Comparison of ENCODE assay signal across 22 cellular contexts in the genomic region with DNA sequence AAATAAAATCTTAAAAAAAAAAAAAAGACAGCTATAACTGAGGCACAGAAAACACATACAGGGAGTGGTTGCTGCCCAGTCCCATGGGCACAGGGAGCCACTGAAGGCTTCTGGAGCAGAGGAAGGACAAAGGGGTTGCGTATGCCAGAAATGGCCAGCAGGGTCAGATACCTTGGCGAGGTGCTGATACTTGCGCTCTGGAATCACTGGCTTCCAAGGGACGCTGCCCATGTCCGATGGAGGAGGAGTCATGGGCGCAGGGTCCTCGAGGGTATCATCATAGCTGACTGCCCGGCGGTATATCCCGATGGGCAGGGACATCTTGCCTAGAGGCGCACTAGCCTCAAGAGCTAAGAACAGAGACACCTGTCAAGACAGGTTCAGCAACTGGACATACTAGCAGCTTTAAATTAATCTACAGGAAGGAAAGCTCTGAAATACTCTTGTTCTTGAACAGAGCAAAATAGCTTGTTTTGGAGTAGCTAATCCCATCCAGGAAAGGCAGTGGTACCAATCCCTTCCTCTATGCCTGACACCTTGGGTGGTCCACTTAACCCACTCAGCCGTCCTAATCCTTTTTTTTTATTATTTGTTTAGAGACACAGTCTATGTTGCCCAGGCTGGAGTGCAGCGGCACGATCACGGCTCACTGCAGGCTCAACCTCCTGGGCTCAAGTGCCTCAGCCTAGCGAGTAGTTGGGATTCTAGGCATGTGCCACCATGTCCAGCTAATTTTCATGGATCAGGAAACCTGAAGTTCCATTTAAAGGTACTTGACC. TPM values are rescaled to one million over a fixed set of nuclear protein-coding genes. Genes with fewer than 3 reads are reported as not detected.
DNase-seq lines count a peak whose midpoint lies in the region; ATAC-seq and TF ChIP-seq lines count a peak whose summit lies in the region.
"Had no signal": no experiment of that assay in that cellular context is flagged by ENCODE, and none has a peak within 500 bp of the region (broad histone marks: within the 10 kb centered on the region; RNA-seq: fewer than 3 reads in every experiment).

No MANE protein-coding gene starts in this region.

- no CpG with 5 or more reads among the region's 16 CpGs for WGBS in trophoblast cell (ENCODE audit: extremely low coverage, insufficient coverage, insufficient read length)

- no peak overlapping the region for H3K4me3 ChIP-seq in brain microvascular endothelial cell (ENCODE audit: low read depth, low read length)
- no peak overlapping the region for H3K4me3 ChIP-seq in trophoblast cell (ENCODE audit: low read depth, low read length)
- H3K4me3 ChIP-seq in MG63 = no peak overlapping the region
- H3K4me3 ChIP-seq: body of pancreas, colonic mucosa, thoracic aorta had no signal

- no peak overlapping the region for H4K12ac ChIP-seq in trophoblast cell (ENCODE audit: low read depth, low read length)

- no peak overlapping the region for H3K4ac ChIP-seq in trophoblast cell (ENCODE audit: low read depth, low read length)

- H3K27ac ChIP-seq in brain microvascular endothelial cell = no peak overlapping the region
- no peak overlapping the region for H3K27ac ChIP-seq in trophoblast cell (ENCODE audit: low read depth, low read length)
- H3K27ac ChIP-seq: body of pancreas, colonic mucosa, thoracic aorta had no signal

- H3K4me2 ChIP-seq in trophoblast cell (ENCODE audit: low read length) = no peak overlapping the region

- H3K4me1 ChIP-seq in trophoblast cell (ENCODE audit: control insufficient read depth in 1 of 2, insufficient read depth in 2 of 2, low read length in 2 of 2) = peaks cover 0 to 3% of the 10 kb centered on the region in 2 experiments
- H3K4me1 ChIP-seq: colonic mucosa had no signal

- no peak overlapping the region for H3K9ac ChIP-seq in trophoblast cell (ENCODE audit: low read length)

- no peak overlapping the region for H2BK5ac ChIP-seq in trophoblast cell (ENCODE audit: low read depth, low read length, poor library complexity)

- ATAC-seq in GM19351 (IDR thresholded peaks at IDR 0.05; ENCODE audit: unreplicated experiment) = no peak
- ATAC-seq: activated CD8-positive, alpha-beta memory T cell treated with anti-CD3 and anti-CD28 coated beads, Interleukin-2, amount 10 ng/mL, durations not matched to agents 7 days and 5 days; activated T-helper 17 cell treated with anti-CD3 and anti-CD28 coated beads, Interleukin-2, amount 50 U/mL, for 72 hours; body of pancreas; left lobe of liver; natural killer cell treated with Interleukin-12 subunit alpha and Interleukin-12 subunit beta and Interleukin-15 and Interleukin-18, amount 100 ng/mL, for 72 hours; stimulated activated memory B cell treated with anti-CD40 and anti-IgM and Interleukin-4, amounts not matched to agents 10 μg/mL and 1 μg/mL and 100 μg/mL, for 72 hours had no signal

- peaks cover 33% of the 10 kb centered on the region for H3K36me3 ChIP-seq in brain microvascular endothelial cell (replicated peaks)
- peaks cover 28 to 42% of the 10 kb centered on the region in 2 experiments for H3K36me3 ChIP-seq in trophoblast cell (ENCODE audit: control insufficient read depth in 1 of 2, insufficient read depth in 2 of 2, low read length in 2 of 2)
- H3K36me3 ChIP-seq in MG63 = peaks cover 84% of the 10 kb centered on the region

- H3K14ac ChIP-seq in trophoblast cell (ENCODE audit: low read length) = no peak overlapping the region

- H2AK5ac ChIP-seq in trophoblast cell (ENCODE audit: low read length) = no peak overlapping the region

- H3K79me2 ChIP-seq in trophoblast cell (ENCODE audit: control insufficient read depth, insufficient read depth, low read length, poor library complexity) = no peaks in the 10 kb centered on the region

- DNase-seq in NCI-H187 treated with DMSO at 0.1 percent for 48 hours (lab: John Stamatoyannopoulos, UW) (peak; percentile 20), brain microvascular endothelial cell (no peak), trophoblast cell (no peak), NCI-H526 treated with DMSO at 0.1 percent for 48 hours (lab: John Stamatoyannopoulos, UW) (no peak), MG63 (no peak)
- DNase-seq: activated CD4-positive, alpha-beta T cell treated with anti-CD3 and anti-CD28 coated beads, Interleukin-2, amount 10 ng/mL, durations not matched to agents 24 days and 14 days; activated CD8-positive, alpha-beta memory T cell treated with anti-CD3 and anti-CD28 coated beads, Interleukin-2, amount 10 ng/mL, durations not matched to agents 7 days and 5 days; body of pancreas; CD8-positive, alpha-beta memory T cell; colonic mucosa; midbrain; MV-4-11; NCI-H2029; Right ventricle myocardium superior had no signal

- no peak overlapping the region for H4K91ac ChIP-seq in trophoblast cell (ENCODE audit: low read depth, low read length)

- H2BK120ac ChIP-seq in trophoblast cell (ENCODE audit: insufficient read depth, low read length, poor library complexity) = no peak overlapping the region

- H3K27me3 ChIP-seq in brain microvascular endothelial cell (replicated peaks) (no peaks in the 10 kb centered on the region), trophoblast cell (ENCODE audit: insufficient read depth, low read length) (no peaks in the 10 kb centered on the region), MG63 (no peaks in the 10 kb centered on the region)
- H3K27me3 ChIP-seq: body of pancreas, colonic mucosa had no signal

- peak overlapping the region; percentile 6 for H3K18ac ChIP-seq in trophoblast cell (ENCODE audit: low read length)

- H3K9me3 ChIP-seq in trophoblast cell (ENCODE audit: insufficient read depth, low read depth, low read length) (peaks cover 2% of the 10 kb centered on the region), MG63 (no peaks in the 10 kb centered on the region)
- H3K9me3 ChIP-seq: body of pancreas, colonic mucosa, thoracic aorta had no signal

- H3K23ac ChIP-seq in trophoblast cell (ENCODE audit: low read length) = no peak overlapping the region

- no peak overlapping the region for H4K8ac ChIP-seq in trophoblast cell (ENCODE audit: low read depth, low read length)

- no peaks in the 10 kb centered on the region for H3K79me1 ChIP-seq in trophoblast cell (ENCODE audit: low read length)

- no peak overlapping the region for H2AFZ ChIP-seq in trophoblast cell (ENCODE audit: insufficient read depth, low read length, poor library complexity)

- peak; percentile 16 for TF ChIP-seq CTCF in GM12873 (IDR thresholded peaks at IDR 0.05; ENCODE audit: insufficient read depth, low read depth, low read length, missing control alignments)
- TF ChIP-seq CTCF in brain microvascular endothelial cell (IDR thresholded peaks at IDR 0.05; ENCODE audit: low read depth, low read length, missing control alignments) = peak; percentile 11

- in situ Hi-C loops in brain microvascular endothelial cell (cut with HindIII; ENCODE audit: low pct_ligation_motif_present, low sequenced_read_pairs) = no loop called here

- no peak overlapping the region for H2BK12ac ChIP-seq in trophoblast cell (ENCODE audit: low read length)

RNA-seq across cellular contexts. Expression of a gene that starts 6.0 kb away (rescaled TPM):
- polyA plus RNA-seq in trophoblast cell (2013) = 60.9 and 62.1 TPM in 2 replicates
- 120 and 132 TPM in 2 replicates for total RNA-seq in MG63 (2014; rRNA removed; shearing (Covaris generic); ENCODE audit: low replicate concordance)

RNA-seq across cellular contexts. Expression of a gene that starts 9.7 kb away (rescaled TPM):
- polyA plus RNA-seq in trophoblast cell (2013) = 3.0 and 3.7 TPM in 2 replicates
- total RNA-seq in MG63 (2014; rRNA removed; shearing (Covaris generic); ENCODE audit: low replicate concordance) = 0.20 and 0.33 TPM in 2 replicates
- total RNA-seq: NCI-H460 had no signal

RNA-seq across cellular contexts. Expression of a gene that starts 32.8 kb away (rescaled TPM):
- 27.9 and 28.9 TPM in 2 replicates for polyA plus RNA-seq in trophoblast cell (2013)
- total RNA-seq in MG63 (2014; rRNA removed; shearing (Covaris generic); ENCODE audit: low replicate concordance) = 146 and 237 TPM in 2 replicates

RNA-seq across cellular contexts. Expression of a gene that starts 33.0 kb away (rescaled TPM):
- polyA plus RNA-seq in trophoblast cell (2013) = 172 and 175 TPM in 2 replicates
- total RNA-seq in MG63 (2014; rRNA removed; shearing (Covaris generic); ENCODE audit: low replicate concordance) = 151 and 166 TPM in 2 replicates
